ENCODE assay signal across 13 cellular contexts in genomic region chr4:25879587-25879986, GRCh38. TPM values are rescaled to one million over a fixed set of nuclear protein-coding genes. Genes with fewer than 3 reads are reported as not detected.
DNase-seq lines count a peak whose midpoint lies in the region; ATAC-seq and TF ChIP-seq lines count a peak whose summit lies in the region.
"Had no signal": no experiment of that assay in that cellular context is flagged by ENCODE, and none has a peak within 500 bp of the region (broad histone marks: within the 10 kb centered on the region; RNA-seq: fewer than 3 reads in every experiment).

No MANE protein-coding gene starts in this region.

- TF ChIP-seq CTCF in WTC11 (IDR thresholded peaks at IDR 0.05) (no peak), nephron (IDR thresholded peaks at IDR 0.05; ENCODE audit: unreplicated experiment in 3 of 3) (no peak), tibial artery (IDR thresholded peaks at IDR 0.05) (no peak), mammary epithelial cell (conservative IDR thresholded peaks at IDR 0.05 in 1 of 2, IDR thresholded peaks at IDR 0.05 in 1 of 2; ENCODE audit: extremely low read depth in 1 of 2, insufficient read depth in 1 of 2, low read depth in 1 of 2, low read length in 2 of 2) (no peak)

- in situ Hi-C loops in mammary epithelial cell (cut with MboI; ENCODE audit: low sequenced_read_pairs in 2 of 2) = no loop called here

- H3K9me3 Mint-ChIP-seq in IgD-negative memory B cell (peaks cover 0 to 2% (median 0%) of the 10 kb centered on the region in 3 donors), WTC11 (peaks cover 4% of the 10 kb centered on the region; the same call in 1 of the 2 replicates), nephron (no peaks in the 10 kb centered on the region)
- H3K9me3 Mint-ChIP-seq: CD4-positive, alpha-beta T cell had no signal

- 89% methylated on average over 6 of the region's 6 CpGs for WGBS in mammary epithelial cell (ENCODE audit: low coverage, missing lambda C conversion rate)

- dilution Hi-C loops in mammary epithelial cell (cut with HindIII; ENCODE audit: low sequenced_read_pairs) = no loop called here

- H3K9ac ChIP-seq in BLaER1 treated with 17β-estradiol and CSF1 and Interleukin-3, amounts not matched to agents 10 nM and 100 nM = no peak overlapping the region
- H3K9ac ChIP-seq in mammary epithelial cell (ENCODE audit: insufficient read depth, low read length) = no peak overlapping the region

- no peak overlapping the region for H3K4me3 ChIP-seq in BLaER1 treated with 17β-estradiol and CSF1 and Interleukin-3, amounts not matched to agents 10 nM and 100 nM
- H3K4me3 ChIP-seq in tibial artery = no peak overlapping the region
- H3K4me3 ChIP-seq in mammary epithelial cell (replicated peaks in 1 of 3; ENCODE audit: insufficient read depth in 1 of 3, low read depth in 2 of 3, low read length in 3 of 3) = no peak overlapping the region
- H3K4me3 ChIP-seq: A549 had no signal

- H3K4me1 Mint-ChIP-seq in IgD-negative memory B cell = peaks cover 59 to 72% (median 64%) of the 10 kb centered on the region in 3 donors
- H3K4me1 Mint-ChIP-seq in WTC11 = no peaks in the 10 kb centered on the region; the same call in 1 of the 2 replicates
- H3K4me1 Mint-ChIP-seq in nephron = peaks cover 32% of the 10 kb centered on the region

- POLR2A ChIA-PET in WTC11 (lab: Charles Lee) = no interaction called here

- H3K36me3 ChIP-seq in BLaER1 treated with 17β-estradiol and CSF1 and Interleukin-3, amounts not matched to agents 10 nM and 100 nM = no peaks in the 10 kb centered on the region
- H3K36me3 ChIP-seq in tibial artery = no peaks in the 10 kb centered on the region
- no peaks in the 10 kb centered on the region for H3K36me3 ChIP-seq in mammary epithelial cell (ENCODE audit: insufficient read depth, low read length)

- H3K27ac Mint-ChIP-seq in IgD-negative memory B cell (peak overlapping the region; percentile 97 to 98 (median 97)), WTC11 (no peak overlapping the region), nephron (peak overlapping the region in 2 of 3 experiments; percentile 21 to 41)
- H3K27ac Mint-ChIP-seq: CD4-positive, alpha-beta T cell had no signal

- peak overlapping the region in 7 of 11 experiments; percentile 38 to 76 (median 60); a peak in 13 of 22 replicates for H3K4me2 ChIP-seq in BLaER1 treated with 17β-estradiol and CSF1 and Interleukin-3, amounts not matched to agents 10 nM and 100 nM
- H3K4me2 ChIP-seq in mammary epithelial cell (ENCODE audit: insufficient read depth, low read depth, low read length) = no peak overlapping the region
- H3K4me2 ChIP-seq: A549 had no signal

- H3K4me1 ChIP-seq in BLaER1 treated with 17β-estradiol and CSF1 and Interleukin-3, amounts not matched to agents 10 nM and 100 nM = peaks cover 32 to 76% (median 51%) of the 10 kb centered on the region in 10 experiments
- no peaks in the 10 kb centered on the region for H3K4me1 ChIP-seq in tibial artery
- peaks cover 15% of the 10 kb centered on the region for H3K4me1 ChIP-seq in mammary epithelial cell (ENCODE audit: insufficient read depth, low read length)
- H3K4me1 ChIP-seq: A549 had no signal

- H3K27ac ChIP-seq in BLaER1 treated with 17β-estradiol and CSF1 and Interleukin-3, amounts not matched to agents 10 nM and 100 nM = peak overlapping the region in 7 of 11 experiments; percentile 4 to 56 (median 35); a peak in 8 of 22 replicates
- no peak overlapping the region for H3K27ac ChIP-seq in tibial artery
- no peak overlapping the region for H3K27ac ChIP-seq in mammary epithelial cell (ENCODE audit: insufficient read depth, low read depth, low read length)
- H3K27ac ChIP-seq: A549 had no signal

- no TSS peak for BruUV-seq in mammary epithelial cell (replicated peaks; lab: Mats Ljungman, UMichigan)

- intact Hi-C loops in tibial artery (cut with DNase I; ENCODE audit: low total_unique reads) = no loop called here
- intact Hi-C loops in mammary epithelial cell (cut with micrococcal nuclease) = no loop called here

- H3K27me3 ChIP-seq in BLaER1 treated with 17β-estradiol and CSF1 and Interleukin-3, amounts not matched to agents 10 nM and 100 nM = no peaks in the 10 kb centered on the region
- H3K27me3 ChIP-seq in tibial artery (peaks cover 0 to 10% of the 10 kb centered on the region in 2 donors), mammary epithelial cell (ENCODE audit: insufficient read depth, low read length) (no peaks in the 10 kb centered on the region)

- H3K9me3 ChIP-seq in BLaER1 treated with 17β-estradiol and CSF1 and Interleukin-3, amounts not matched to agents 10 nM and 100 nM (replicated peaks in 1 of 11) = no peaks in the 10 kb centered on the region
- no peaks in the 10 kb centered on the region for H3K9me3 ChIP-seq in tibial artery
- H3K9me3 ChIP-seq in mammary epithelial cell (replicated peaks; ENCODE audit: insufficient read depth, low read length) = no peaks in the 10 kb centered on the region
- H3K9me3 ChIP-seq: A549 had no signal

- no peak for ATAC-seq in WTC11
- ATAC-seq: A549 had no signal

- H3K36me3 Mint-ChIP-seq in IgD-negative memory B cell = no peaks in the 10 kb centered on the region
- no peaks in the 10 kb centered on the region for H3K36me3 Mint-ChIP-seq in WTC11
- no peaks in the 10 kb centered on the region for H3K36me3 Mint-ChIP-seq in nephron (ENCODE audit: low read depth)

- no peaks in the 10 kb centered on the region for H4K20me1 ChIP-seq in BLaER1 treated with 17β-estradiol and CSF1 and Interleukin-3, amounts not matched to agents 10 nM and 100 nM
- H4K20me1 ChIP-seq in mammary epithelial cell (ENCODE audit: insufficient read depth, low read length) = no peaks in the 10 kb centered on the region

- no peak overlapping the region for H2AFZ ChIP-seq in mammary epithelial cell (ENCODE audit: low read depth, low read length)

- no peaks in the 10 kb centered on the region for H3K79me2 ChIP-seq in mammary epithelial cell (ENCODE audit: insufficient read depth, low read length)

- no peak for DNase-seq in WTC11 (ENCODE audit: low spot score)
- no peak for DNase-seq in activated naive CD4-positive, alpha-beta T cell treated with anti-CD3 and anti-CD28 coated beads, Interleukin-2, amount 50 U/mL, for 16 hours
- DNase-seq in tibial artery = no peak
- no peak for DNase-seq in mammary epithelial cell
- DNase-seq: CD4-positive, alpha-beta T cell; NCI-H1436 treated with DMSO at 0.1 percent for 48 hours; NCI-H2081 treated with DMSO at 0.1 percent for 48 hours; NCI-H524; RPMI8226 had no signal

- H3K27me3 Mint-ChIP-seq in IgD-negative memory B cell (peaks cover 2% of the 10 kb centered on the region), WTC11 (ENCODE audit: low read depth) (no peaks in the 10 kb centered on the region; the same call in 1 of the 2 replicates), nephron (ENCODE audit: low read depth) (peaks cover 9% of the 10 kb centered on the region)

- H3K4me3 Mint-ChIP-seq in IgD-negative memory B cell (peak overlapping the region; percentile 59 to 82 (median 80)), WTC11 (no peak overlapping the region), nephron (no peak overlapping the region)
- H3K4me3 Mint-ChIP-seq: CD4-positive, alpha-beta T cell had no signal

- CTCF ChIA-PET in WTC11 (lab: Charles Lee) (no interaction called here), mammary epithelial cell (lab: Charles Lee; ENCODE audit: low non-redundant PET) (no interaction called here)

TF ChIP-seq in WTC11, 78 proteins besides CTCF, POLR2A, EP300 and RAD21:
- TF ChIP-seq ATF3 (CRISPR knock-in tag; conservative IDR thresholded peaks at IDR 0.05) = no peak
- 0 out of 2 replicates have a peak, but pooled peaks have one; percentile 64 for TF ChIP-seq GTF2I (CRISPR knock-in tag; conservative IDR thresholded peaks at IDR 0.05)
TF ChIP-seq in WTC11: peak in this region for 1.

RNA-seq across cellular contexts. Expression of gene SEL1L3, which starts 16.8 kb away (rescaled TPM):
- polyA plus RNA-seq in IgD-negative memory B cell (174 TPM), mammary epithelial cell (12.4 TPM)
- total RNA-seq in WTC11 (2021) (31.5 to 36.3 TPM (median 35.1 TPM) in 3 replicates), mammary epithelial cell (100 to 1,000 TPM in 1 of 2 donors, 10 to 100 TPM in 1; 25.0 to 101 TPM)
- 28.7 TPM for polyA minus RNA-seq in mammary epithelial cell

RNA-seq across cellular contexts. Expression of gene SMIM20, which starts 34.4 kb away (rescaled TPM):
- polyA plus RNA-seq in IgD-negative memory B cell (65.3 TPM), mammary epithelial cell (12.8 TPM)
- total RNA-seq in WTC11 (2021) (39.4 to 48.5 TPM (median 45.3 TPM) in 3 replicates), mammary epithelial cell (10 to 100 TPM; 17.3 to 19.7 TPM)
- polyA minus RNA-seq in mammary epithelial cell = not detected

Comparison
In these comparisons a context has a peak if more than half of its experiments do, and no peak if none do; other contexts are left out.
1. H3K27ac ChIP-seq: peak in BLaER1 treated with 17β-estradiol and CSF1 and Interleukin-3, amounts not matched to agents 10 nM and 100 nM (7 of 11); none in tibial artery (0 of 2) and mammary epithelial cell (single experiment).
2. H3K4me3 Mint-ChIP-seq: peak in IgD-negative memory B cell (4 of 4); none in WTC11 (single experiment) and nephron (0 of 3).